Comparison of ENCODE assay signal across 9 cellular contexts in the genomic region with DNA sequence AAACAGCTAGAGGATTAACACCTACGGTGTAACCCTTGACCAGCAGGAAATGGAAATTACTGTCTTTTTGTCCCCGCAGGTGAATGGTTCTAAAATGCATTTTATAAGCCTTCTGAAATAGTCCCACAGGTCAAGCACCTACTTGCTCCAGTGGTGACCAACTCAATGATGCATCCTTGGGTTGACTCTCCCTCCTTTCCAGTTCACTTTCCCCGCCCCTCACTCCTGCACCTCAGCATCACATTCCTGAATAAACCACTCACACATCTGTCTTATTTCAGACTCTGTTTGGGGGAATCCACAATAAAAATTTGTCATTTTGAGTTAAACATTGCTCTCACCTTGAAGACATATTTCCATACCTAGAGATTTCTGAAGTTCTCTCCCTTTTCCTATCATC.
"Had no signal": no experiment of that assay in that cellular context is flagged by ENCODE, and none has a peak within 500 bp of the region (broad histone marks: within the 10 kb centered on the region; RNA-seq: fewer than 3 reads in every experiment).

No MANE protein-coding gene starts in this region.

- H3K9ac ChIP-seq: GM23248 had no signal

- H3K4me1 Mint-ChIP-seq: IgD-negative memory B cell had no signal

- H3K27ac ChIP-seq: GM23248 had no signal

- H3K36me3 ChIP-seq: HAP-1 had no signal

- H3K4me3 ChIP-seq: GM23248, HAP-1 had no signal

- H2AFZ ChIP-seq: GM23248 had no signal

- H3K4me1 ChIP-seq: HAP-1 had no signal

- H3K27ac Mint-ChIP-seq: HFFc6, IgD-negative memory B cell had no signal

- FAIRE-seq: HTR-8/SVneo had no signal

- H3K9me3 Mint-ChIP-seq: HFFc6 had no signal

- H3K4me3 Mint-ChIP-seq: HFFc6, IgD-negative memory B cell had no signal

- DNase-seq: GM23248, GOT3, H7, HFFc6, KBM-7 had no signal

- ATAC-seq: HCT116 had no signal

- H3K9me3 ChIP-seq: HAP-1 had no signal
